In genomic region chr2:28296904-28297303, GRCh38 we compare ENCODE assay signal across 18 cellular contexts.
DNase-seq lines count a peak whose midpoint lies in the region; ATAC-seq and TF ChIP-seq lines count a peak whose summit lies in the region.
"Had no signal": no experiment of that assay in that cellular context is flagged by ENCODE, and none has a peak within 500 bp of the region (broad histone marks: within the 10 kb centered on the region; RNA-seq: fewer than 3 reads in every experiment).

No MANE protein-coding gene starts in this region.

- no peak overlapping the region for H2AK9ac ChIP-seq in IMR-90 (replicated peaks; ENCODE audit: low read depth, low read length, poor library complexity)

- peaks cover 29% of the 10 kb centered on the region for H3K4me1 Mint-ChIP-seq in WTC11

- H3K9me3 Mint-ChIP-seq in WTC11, result no peaks in the 10 kb centered on the region

- H3K14ac ChIP-seq in IMR-90 (replicated peaks; ENCODE audit: low read depth, low read length), result peak overlapping the region; percentile 53; the same call in 1 of the 2 replicates

- in situ Hi-C loops in IMR-90 (cut with MboI; ENCODE audit: low sequenced_read_pairs), result no loop called here

- peak overlapping the region; percentile 51; the same call in 1 of the 2 replicates for H3K27ac Mint-ChIP-seq in WTC11

- no peak overlapping the region for H3K4me3 ChIP-seq in IMR-90 (ENCODE audit: insufficient read depth, low read depth, low read length)
- H3K4me3 ChIP-seq in foreskin fibroblast (ENCODE audit: low read depth in 1 of 2, low read length in 2 of 2), result no peak overlapping the region
- H3K4me3 ChIP-seq in prostate gland, result no peak overlapping the region
- H3K4me3 ChIP-seq: left ventricle myocardium inferior, stomach, uterus had no signal

- H3K18ac ChIP-seq in IMR-90 (ENCODE audit: low read depth, low read length), result no peak overlapping the region

- H3K4me2 ChIP-seq in IMR-90 (ENCODE audit: low read depth, low read length), result no peak overlapping the region

- POLR2A ChIA-PET in IMR-90 (lab: Charles Lee; ENCODE audit: unreplicated experiment), result no interaction called here
- POLR2A ChIA-PET in WTC11 (lab: Charles Lee), result no interaction called here

- H3K79me1 ChIP-seq in IMR-90 (ENCODE audit: low read depth in 1 of 2, low read length in 2 of 2), result peaks cover 0 to 6% of the 10 kb centered on the region in 2 experiments; a peak in 1 of 4 replicates

- H3K23ac ChIP-seq in IMR-90 (ENCODE audit: low read depth, low read length), result no peak overlapping the region

- H4K91ac ChIP-seq in IMR-90 (ENCODE audit: insufficient read depth, low read depth, low read length), result peak overlapping the region; percentile 20; the same call in 1 of the 2 replicates

- H2BK15ac ChIP-seq in IMR-90 (ENCODE audit: low read depth, low read length), result peak overlapping the region; percentile 72; the same call in 1 of the 3 replicates

- no peaks in the 10 kb centered on the region for H3K27me3 ChIP-seq in IMR-90 (ENCODE audit: control insufficient read depth, insufficient read depth, low read length)
- no peaks in the 10 kb centered on the region for H3K27me3 ChIP-seq in prostate gland (replicated peaks; ENCODE audit: insufficient read depth)
- H3K27me3 ChIP-seq: stomach, uterus had no signal

- H3K9ac ChIP-seq in IMR-90 (ENCODE audit: low read depth, low read length), result no peak overlapping the region

- TF ChIP-seq POLR2A in IMR-90 (IDR thresholded peaks at IDR 0.05; ENCODE audit: low read depth, low read length) (no peak), prostate gland (IDR thresholded peaks at IDR 0.05) (no peak)

- peaks cover 9% of the 10 kb centered on the region for H3K9me1 ChIP-seq in IMR-90 (ENCODE audit: insufficient read depth, low read length)

- H2AFZ ChIP-seq in IMR-90 (replicated peaks; ENCODE audit: low read length, poor library complexity), result no peak overlapping the region

- peak overlapping the region; percentile 64; the same call in 1 of the 2 replicates for H2BK20ac ChIP-seq in IMR-90 (ENCODE audit: low read depth, low read length)

- H3K27me3 Mint-ChIP-seq in WTC11 (ENCODE audit: low read depth), result no peaks in the 10 kb centered on the region

- H3K4ac ChIP-seq in IMR-90 (ENCODE audit: low read depth, low read length), result peak overlapping the region; percentile 45; the same call in 1 of the 2 replicates

- dilution Hi-C loops in IMR-90 (cut with HindIII; ENCODE audit: low sequenced_read_pairs, unreplicated experiment), result no loop called here

- H3K9me3 ChIP-seq in IMR-90 (ENCODE audit: control insufficient read depth, insufficient read depth, low read length), result no peaks in the 10 kb centered on the region
- no peaks in the 10 kb centered on the region for H3K9me3 ChIP-seq in prostate gland
- H3K9me3 ChIP-seq: left ventricle myocardium inferior, stomach, uterus had no signal

- TF ChIP-seq CTCF in IMR-90 (conservative IDR thresholded peaks at IDR 0.05; ENCODE audit: low read depth, low read length) (no peak), WTC11 (IDR thresholded peaks at IDR 0.05) (no peak), foreskin fibroblast (IDR thresholded peaks at IDR 0.05; ENCODE audit: low read depth, low read length) (no peak), prostate gland (IDR thresholded peaks at IDR 0.05) (no peak)

- peak overlapping the region; percentile 31 for H2BK5ac ChIP-seq in IMR-90 (ENCODE audit: low read depth, low read length, poor library complexity, severe bottlenecking)

- H3K36me3 ChIP-seq in IMR-90 (ENCODE audit: control insufficient read depth, insufficient read depth, low read length) (no peaks in the 10 kb centered on the region), prostate gland (no peaks in the 10 kb centered on the region)
- H3K36me3 ChIP-seq: uterus had no signal

- ATAC-seq in IMR-90 (ENCODE audit: low read depth) (no peak; the same call in 1 of the 2 replicates), WTC11 (no peak), HG02973 (IDR thresholded peaks at IDR 0.05; ENCODE audit: unreplicated experiment) (no peak)

- TF ChIP-seq RAD21 in IMR-90 (IDR thresholded peaks at IDR 0.05; ENCODE audit: low read length), result no peak

- H2BK120ac ChIP-seq in IMR-90 (ENCODE audit: low read depth, low read length), result no peak overlapping the region; the same call in 1 of the 2 replicates

- H3K4me3 Mint-ChIP-seq in WTC11, result no peak overlapping the region

- H3K27ac ChIP-seq in IMR-90 (ENCODE audit: insufficient read depth, low read length) (no peak overlapping the region), prostate gland (no peak overlapping the region)
- H3K27ac ChIP-seq: left ventricle myocardium inferior, stomach, uterus had no signal

- H3K4me1 ChIP-seq in IMR-90 (ENCODE audit: control insufficient read depth, insufficient read depth, low read length) (peaks cover 21% of the 10 kb centered on the region), prostate gland (replicated peaks) (no peaks in the 10 kb centered on the region)
- H3K4me1 ChIP-seq: left ventricle myocardium inferior had no signal

- DNase-seq in AG08395 (ENCODE audit: low spot score), result peak; percentile 40
- DNase-seq in IMR-90, result peak; percentile 69
- DNase-seq in WTC11 (ENCODE audit: low spot score), result no peak
- DNase-seq in foreskin fibroblast, result peak; percentile 73 to 82
- no peak for DNase-seq in prostate gland (ENCODE audit: low spot score)
- DNase-seq in activated CD4-positive, alpha-beta T cell treated with anti-CD3 and anti-CD28 coated beads, Interleukin-2, amount 50 U/mL, for 48 hours, result no peak
- DNase-seq in DMS53 treated with DMSO at 0.1 percent for 48 hours (lab: John Stamatoyannopoulos, UW; ENCODE audit: unreplicated experiment), result no peak
- DNase-seq: activated gamma-delta T cell treated with Interleukin-2 at 50 U/mL for 16 hours; left ventricle myocardium inferior; NCI-H1930; NCI-H526; posterior cingulate gyrus; RPMI8226; stimulated activated CD4-positive, alpha-beta T cell treated with anti-CD3 and anti-CD28 coated beads, Interleukin-12 subunit alpha, Interleukin-12 subunit beta, amount 100 ng/mL, for 4 hours; stomach; T-helper 1 cell; uterus had no signal

- H4K20me1 ChIP-seq in IMR-90 (ENCODE audit: insufficient read depth, low read length), result no peaks in the 10 kb centered on the region; the same call in 1 of the 2 replicates

- intact Hi-C loops in IMR-90 (cut with micrococcal nuclease), result no loop called here
- intact Hi-C loops in prostate gland (cut with DNase I), result no loop called here

- CTCF ChIA-PET in IMR-90 (lab: Yijun Ruan, JAX) (interaction anchor here (0.6 kb wide), 1 partner anchor 18 kb away, joined by 7 read pairs; no protein-coding TSS in a partner anchor), WTC11 (lab: Charles Lee) (no interaction called here)

- peak overlapping the region; percentile 67; the same call in 1 of the 2 replicates for H2AK5ac ChIP-seq in IMR-90 (ENCODE audit: low read depth, low read length)

- H3K56ac ChIP-seq in IMR-90 (ENCODE audit: extremely low read depth, insufficient read depth, low read length), result no peak overlapping the region

- WGBS in IMR-90 (ENCODE audit: extremely low coverage in 2 of 2, insufficient read length in 1 of 2), 2 experiments, result 0% methylated on average over 1 of the region's 4 CpGs; no CpG with 5 or more reads in 1 of the 2 experiments
- WGBS in prostate gland, result 87% methylated on average over 4 of the region's 4 CpGs

- H4K8ac ChIP-seq in IMR-90 (ENCODE audit: low read depth in 2 of 2, low read length in 2 of 2), result no peak overlapping the region

- BruUV-seq in IMR-90 (replicated peaks; lab: Mats Ljungman, UMichigan), result no TSS peak

- H3K36me3 Mint-ChIP-seq in WTC11, result no peaks in the 10 kb centered on the region

- no peak overlapping the region for H4K5ac ChIP-seq in IMR-90 (ENCODE audit: low read depth, low read length)

TF ChIP-seq in IMR-90, 13 proteins besides CTCF, POLR2A, EP300 and RAD21:
- TF ChIP-seq CEBPB (IDR thresholded peaks at IDR 0.05; ENCODE audit: low read depth, low read length) (peak; percentile 82; the same call in 1 of the 2 replicates), CHD1 (IDR thresholded peaks at IDR 0.05; ENCODE audit: low read depth, low read length) (no peak)

TF ChIP-seq in WTC11, 78 proteins besides CTCF, POLR2A, EP300 and RAD21 (continues in another document):
- TF ChIP-seq PRRX2 (CRISPR knock-in tag; IDR thresholded peaks at IDR 0.05) (no peak), JAZF1 (CRISPR knock-in tag; IDR thresholded peaks at IDR 0.05) (no peak), FOXP1 (CRISPR knock-in tag; IDR thresholded peaks at IDR 0.05; ENCODE audit: borderline replicate concordance) (no peak), PREB (CRISPR knock-in tag; IDR thresholded peaks at IDR 0.05; ENCODE audit: borderline replicate concordance) (no peak), ZNF232 (CRISPR knock-in tag; IDR thresholded peaks at IDR 0.05) (no peak), ZNF138 (CRISPR knock-in tag; conservative IDR thresholded peaks at IDR 0.05) (no peak), ZNF396 (CRISPR knock-in tag; IDR thresholded peaks at IDR 0.05; ENCODE audit: borderline replicate concordance) (no peak), HMGXB4 (CRISPR knock-in tag; IDR thresholded peaks at IDR 0.05) (no peak), EMX1 (CRISPR knock-in tag; IDR thresholded peaks at IDR 0.05) (no peak)

Comparison
In these comparisons a context has a peak if more than half of its experiments do, and no peak if none do; other contexts are left out.
1. DNase-seq: peak in AG08395 (single experiment), IMR-90 (single experiment) and foreskin fibroblast (2 of 2); none in WTC11 (single experiment), prostate gland (single experiment), activated CD4-positive, alpha-beta T cell treated with anti-CD3 and anti-CD28 coated beads, Interleukin-2, amount 50 U/mL, for 48 hours (0 of 2) and DMS53 treated with DMSO at 0.1 percent for 48 hours (single experiment).